In the genomic region with DNA sequence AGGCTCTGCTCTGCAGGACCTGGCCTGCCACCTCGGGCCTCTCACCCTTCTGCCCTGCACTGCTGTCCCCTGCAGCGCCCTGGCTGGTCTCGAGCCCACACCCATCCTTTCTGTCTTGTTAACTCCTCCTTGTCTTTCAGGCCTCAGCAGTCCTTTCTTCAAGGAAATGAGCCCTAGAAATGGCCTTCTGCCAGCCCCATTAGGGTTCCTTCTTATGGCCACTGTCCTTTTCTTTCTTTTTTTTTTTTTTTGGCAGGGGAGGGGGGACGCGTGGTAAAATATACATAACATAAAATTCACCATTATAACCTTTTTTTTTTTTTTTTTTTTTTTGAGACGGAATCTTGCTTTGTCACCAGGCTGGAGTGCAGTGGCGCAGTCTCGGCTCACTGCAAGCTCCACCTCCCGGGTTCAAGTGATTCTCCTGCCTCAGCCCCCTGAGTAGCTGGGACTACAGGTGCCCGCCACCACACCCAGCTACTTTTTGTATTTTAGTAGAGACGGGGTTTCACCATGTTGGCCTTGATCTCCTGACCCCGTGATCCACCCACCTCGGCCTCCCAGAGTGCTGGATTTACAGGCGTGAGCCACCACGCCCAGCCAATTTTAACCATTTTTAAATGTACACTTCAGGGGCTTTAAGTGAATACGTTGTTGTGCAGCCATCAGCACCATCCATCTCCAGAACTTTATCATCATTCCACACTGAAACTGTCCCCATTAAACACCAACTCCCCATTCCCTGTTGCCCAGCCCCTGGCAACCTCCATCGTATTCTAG, we compare ENCODE assay signal across 6 cellular contexts. TPM values are rescaled to one million over a fixed set of nuclear protein-coding genes. Genes with fewer than 3 reads are reported as not detected.
A peak's percentile ranks its signal among the peaks of the same experiment; 100 is the strongest.
DNase-seq lines count a peak whose midpoint lies in the region; ATAC-seq and TF ChIP-seq lines count a peak whose summit lies in the region.
"Not testable (repeated sequence)": the region's sequence is repeated elsewhere in the genome, so short reads cannot be mapped to it uniquely, and the experiment has no call there.
"Had no signal": no experiment of that assay in that cellular context is flagged by ENCODE, and none has a peak within 500 bp of the region (broad histone marks: within the 10 kb centered on the region; RNA-seq: fewer than 3 reads in every experiment).

No MANE protein-coding gene starts in this region.

- CTCF ChIA-PET in activated CD4-positive, alpha-beta memory T cell treated with anti-CD3 and anti-CD28 coated beads for 36 hours (lab: Charles Lee): interaction anchor here (0.7 kb wide), 2 partner anchors 10 to 28 kb away, joined by 3 read pairs; no protein-coding TSS in a partner anchor

- H3K36me3 ChIP-seq in KOPT-K1 (ENCODE audit: insufficient read depth, low read length); gastrocnemius medialis: not testable (repeated sequence)

- H3K4me1 Mint-ChIP-seq in activated CD4-positive, alpha-beta memory T cell treated with anti-CD3 and anti-CD28 coated beads for 36 hours (ENCODE audit: low read depth): peaks cover 24% of the 10 kb centered on the region

- not testable (repeated sequence) for H3K4me3 Mint-ChIP-seq in activated CD4-positive, alpha-beta memory T cell treated with anti-CD3 and anti-CD28 coated beads for 36 hours

- peak overlapping the region; percentile 70 for H3K27ac Mint-ChIP-seq in activated CD4-positive, alpha-beta memory T cell treated with anti-CD3 and anti-CD28 coated beads for 36 hours

- peaks cover 7 to 13% of the 10 kb centered on the region in 2 donors for H3K4me1 ChIP-seq in gastrocnemius medialis

- H3K27ac ChIP-seq in KOPT-K1 (ENCODE audit: low read depth, low read length, poor library complexity, severe bottlenecking) (peak overlapping the region; percentile 45), coronary artery (peak overlapping the region; percentile 69 to 75), gastrocnemius medialis (peak overlapping the region in 3 of 4 donors; percentile 57 to 68 (median 64))

- not testable (repeated sequence) for TF ChIP-seq CTCF in coronary artery (IDR thresholded peaks at IDR 0.05); gastrocnemius medialis (IDR thresholded peaks at IDR 0.05 in 4 of 5, conservative IDR thresholded peaks at IDR 0.05 in 1 of 5)

- H3K27me3 Mint-ChIP-seq in activated CD4-positive, alpha-beta memory T cell treated with anti-CD3 and anti-CD28 coated beads for 36 hours: not testable (repeated sequence)

- H3K9me3 ChIP-seq in KOPT-K1 (ENCODE audit: insufficient read depth, low read length, poor library complexity, severe bottlenecking); gastrocnemius medialis: not testable (repeated sequence)

- H3K36me3 Mint-ChIP-seq in activated CD4-positive, alpha-beta memory T cell treated with anti-CD3 and anti-CD28 coated beads for 36 hours: not testable (repeated sequence)

- not testable (repeated sequence) for DNase-seq in activated CD4-positive, alpha-beta memory T cell treated with anti-CD3 and anti-CD28 coated beads for 36 hours; coronary artery (ENCODE audit: low spot score); left colon; gastrocnemius medialis

- not testable (repeated sequence) for H3K27me3 ChIP-seq in gastrocnemius medialis

- in situ Hi-C loops in gastrocnemius medialis (cut with MboI; ENCODE audit: low sequenced_read_pairs in 4 of 4): not testable (repeated sequence)

- not testable (repeated sequence) for H3K9me3 Mint-ChIP-seq in activated CD4-positive, alpha-beta memory T cell treated with anti-CD3 and anti-CD28 coated beads for 36 hours

- intact Hi-C loops in activated CD4-positive, alpha-beta memory T cell treated with anti-CD3 and anti-CD28 coated beads for 36 hours (cut with micrococcal nuclease): loop anchor here (2.0 kb wide), 1 partner anchor 29 kb away; no protein-coding TSS in a partner anchor
- intact Hi-C loops in left colon (cut with DNase I, micrococcal nuclease); gastrocnemius medialis (cut with DNase I; ENCODE audit: low total_unique reads): not testable (repeated sequence)

- POLR2A ChIA-PET in activated CD4-positive, alpha-beta memory T cell treated with anti-CD3 and anti-CD28 coated beads for 36 hours (lab: Charles Lee): interaction anchor here (0.6 to 1.5 kb wide), 3 partner anchors 10 to 141 kb away, joined by 3 to 9 read pairs (median 5); a partner anchor contains a TSS

- TF ChIP-seq POLR2A in gastrocnemius medialis (IDR thresholded peaks at IDR 0.05): not testable (repeated sequence)

- H3K4me3 ChIP-seq in coronary artery, gastrocnemius medialis: not testable (repeated sequence)

- ATAC-seq in left colon: peak; percentile 6
- not testable (repeated sequence) for ATAC-seq in gastrocnemius medialis

RNA-seq across cellular contexts. Expression of a gene that starts 10.5 kb away (rescaled TPM):
- 10 to 100 TPM; 79.1 to 80.6 TPM for total RNA-seq in activated CD4-positive, alpha-beta memory T cell treated with anti-CD3 and anti-CD28 coated beads for 36 hours
- 100 to 1,000 TPM in 1 of 2 donors, 10 to 100 TPM in 1; 96.5 to 105 TPM for total RNA-seq in left colon
- 100 to 1,000 TPM; 129 to 259 (median 148) TPM for total RNA-seq in gastrocnemius medialis

RNA-seq across cellular contexts. Expression of a gene that starts 12.8 kb away (rescaled TPM):
- total RNA-seq in activated CD4-positive, alpha-beta memory T cell treated with anti-CD3 and anti-CD28 coated beads for 36 hours: 10 to 100 TPM; 18.5 to 19.5 TPM
- total RNA-seq in left colon (10 to 100 TPM; 44.8 to 61.8 TPM), gastrocnemius medialis (10 to 100 TPM in 3 of 4 donors, 1 to 10 TPM in 1; 9.5 to 18.4 (median 15.5) TPM)

RNA-seq across cellular contexts. Expression of a gene that starts 21.4 kb away (rescaled TPM):
- total RNA-seq in activated CD4-positive, alpha-beta memory T cell treated with anti-CD3 and anti-CD28 coated beads for 36 hours: 100 to 1,000 TPM; 135 to 139 TPM
- total RNA-seq in left colon: 10 to 100 TPM; 20.5 to 31.0 TPM
- 1 to 10 TPM; 1.3 to 9.4 (median 4.6) TPM for total RNA-seq in gastrocnemius medialis
- total RNA-seq: RPMI7951 had no signal

RNA-seq across cellular contexts. Expression of a gene that starts 31.2 kb away (rescaled TPM):
- total RNA-seq in activated CD4-positive, alpha-beta memory T cell treated with anti-CD3 and anti-CD28 coated beads for 36 hours: 10 to 100 TPM; 27.5 to 28.2 TPM
- total RNA-seq in left colon: 10 to 100 TPM; 15.0 to 18.7 TPM
- 10 to 100 TPM; 16.5 to 26.1 (median 22.3) TPM for total RNA-seq in gastrocnemius medialis

RNA-seq across cellular contexts. Expression of a gene that starts 39.1 kb away (rescaled TPM):
- total RNA-seq in activated CD4-positive, alpha-beta memory T cell treated with anti-CD3 and anti-CD28 coated beads for 36 hours: 100 to 1,000 TPM; 108 TPM
- total RNA-seq in left colon (100 to 1,000 TPM in 1 of 2 donors, 10 to 100 TPM in 1; 84.2 to 111 TPM), gastrocnemius medialis (10 to 100 TPM; 29.9 to 86.7 (median 53.1) TPM)

Comparison
In these comparisons a context has a peak if more than half of its experiments do, and no peak if none do; other contexts are left out.
1. RNA of a gene that starts 21.4 kb away (total RNA-seq): 135 to 139 TPM in activated CD4-positive, alpha-beta memory T cell treated with anti-CD3 and anti-CD28 coated beads for 36 hours; 20.5 to 31.0 TPM in left colon and 1.3 to 9.4 TPM in gastrocnemius medialis; every median in the first group is over 4 times any median in the second.
2. Peak in every context shown above with its lines, with median percentiles within 50 percentile points of each other: H3K27ac ChIP-seq.